ENCODE assay signal across 9 cellular contexts in the genomic region with DNA sequence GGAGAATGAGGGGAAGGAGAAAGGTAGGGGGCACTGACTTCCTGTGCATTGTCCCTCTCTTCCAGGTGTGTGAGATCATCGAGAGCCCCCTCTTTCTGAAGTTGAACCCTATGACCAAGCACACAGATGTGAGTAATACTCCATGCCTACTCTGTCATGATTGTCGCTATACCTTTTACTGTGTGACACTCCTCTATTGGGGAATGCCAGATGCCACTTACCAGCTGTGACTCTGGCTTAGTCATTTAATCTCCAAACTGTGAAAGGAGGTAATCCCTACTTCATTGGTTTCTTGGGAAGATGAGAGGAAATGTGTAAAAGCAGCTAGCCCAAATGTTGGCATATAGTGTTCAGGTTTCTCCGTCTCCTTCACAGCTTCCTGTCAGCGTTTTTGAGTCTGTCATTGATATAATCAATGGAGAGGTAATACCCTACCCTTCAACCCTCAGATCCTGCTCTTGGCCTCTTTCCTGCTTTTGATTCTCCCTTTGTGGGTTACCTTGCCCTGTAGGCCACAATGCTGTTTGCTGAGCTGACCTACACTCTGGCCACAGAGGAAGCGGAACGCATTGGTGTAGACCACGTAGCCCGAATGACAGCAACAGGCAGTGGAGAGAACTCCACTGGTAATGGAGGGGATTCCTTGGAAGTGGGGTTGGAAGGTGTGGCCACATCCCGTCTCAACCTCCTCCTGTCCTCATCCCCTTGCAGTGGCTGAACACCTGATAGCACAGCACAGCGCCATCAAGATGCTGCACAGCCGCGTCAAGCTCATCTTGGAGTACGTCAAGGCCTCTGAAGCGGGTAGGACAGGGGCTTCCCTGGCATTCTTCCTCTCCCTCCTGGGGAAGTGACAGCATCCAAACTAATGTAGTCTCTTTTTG. TPM values are rescaled to one million over a fixed set of nuclear protein-coding genes. Genes with fewer than 3 reads are reported as not detected.
DNase-seq lines count a peak whose midpoint lies in the region; ATAC-seq and TF ChIP-seq lines count a peak whose summit lies in the region.
"Had no signal": no experiment of that assay in that cellular context is flagged by ENCODE, and none has a peak within 500 bp of the region (broad histone marks: within the 10 kb centered on the region; RNA-seq: fewer than 3 reads in every experiment).

No MANE protein-coding gene starts in this region.

- H3K27ac Mint-ChIP-seq in brain: peak overlapping the region in 3 of 5 experiments; percentile 45 to 96 (median 71)
- peak overlapping the region; percentile 1 for H3K27ac Mint-ChIP-seq in osteocyte (ENCODE audit: unreplicated experiment)

- H3K4me3 ChIP-seq in OCI-LY1 (ENCODE audit: low read depth, low read length, poor library complexity, severe bottlenecking): no peak overlapping the region

- DNase-seq in NCI-H82 (lab: John Stamatoyannopoulos, UW) (peak; percentile 83), NCI-H82 treated with DMSO at 0.1 percent for 48 hours (lab: John Stamatoyannopoulos, UW; ENCODE audit: unreplicated experiment) (no peak), osteocyte (ENCODE audit: extremely low spot score, unreplicated experiment) (no peak), GM19240 (ENCODE audit: insufficient read length, low spot score) (no peak), ureter (ENCODE audit: low spot score) (no peak)
- DNase-seq: NCI-H1436 had no signal

- H3K36me3 Mint-ChIP-seq in brain (peaks cover 56% of the 10 kb centered on the region), osteocyte (ENCODE audit: unreplicated experiment) (peaks cover 38% of the 10 kb centered on the region)

- H3K4me1 ChIP-seq in OCI-LY1 (ENCODE audit: insufficient read depth, low read length, severe bottlenecking): peaks cover 22% of the 10 kb centered on the region

- no peak overlapping the region for H2AFZ ChIP-seq in OCI-LY1 (ENCODE audit: low read length)

- H3K4me3 Mint-ChIP-seq in brain (peak overlapping the region; percentile 65 to 97 (median 77)), osteocyte (ENCODE audit: unreplicated experiment) (peak overlapping the region; percentile 23)

- peaks cover 56% of the 10 kb centered on the region for H3K36me3 ChIP-seq in OCI-LY1 (ENCODE audit: insufficient read depth, low read length)

- no peak for ATAC-seq in HG02642 (IDR thresholded peaks at IDR 0.05; ENCODE audit: poor library complexity, unreplicated experiment)

- peak overlapping the region; percentile 40 for H3K27ac ChIP-seq in OCI-LY1 (ENCODE audit: low read depth, low read length, poor library complexity, severe bottlenecking)

- no peak overlapping the region for H3K9ac ChIP-seq in OCI-LY1 (ENCODE audit: low read length)

- H3F3A ChIP-seq in OCI-LY1 (ENCODE audit: insufficient read depth, low read length): peaks cover 28% of the 10 kb centered on the region

- H3K9me3 Mint-ChIP-seq in brain (no peaks in the 10 kb centered on the region), osteocyte (ENCODE audit: unreplicated experiment) (no peaks in the 10 kb centered on the region)

- peak overlapping the region; percentile 0; the same call in 1 of the 2 replicates for H3K4me2 ChIP-seq in OCI-LY1 (ENCODE audit: low read length)

- no peaks in the 10 kb centered on the region for H3K9me3 ChIP-seq in OCI-LY1 (ENCODE audit: low read length)

- no peaks in the 10 kb centered on the region for H3K79me2 ChIP-seq in OCI-LY1 (ENCODE audit: insufficient read depth, low read length)

- no peaks in the 10 kb centered on the region for H3K27me3 ChIP-seq in OCI-LY1 (ENCODE audit: insufficient read depth, low read length)

- H4K20me1 ChIP-seq in OCI-LY1 (ENCODE audit: insufficient read depth, low read length): no peaks in the 10 kb centered on the region

- no peak for TF ChIP-seq CTCF in OCI-LY1 (IDR thresholded peaks at IDR 0.05; ENCODE audit: low read length)
- no peak for TF ChIP-seq CTCF in brain (conservative IDR thresholded peaks at IDR 0.05)
- no peak for TF ChIP-seq CTCF in osteocyte (IDR thresholded peaks at IDR 0.05)

- H3K4me1 Mint-ChIP-seq in brain (peaks cover 22% of the 10 kb centered on the region), osteocyte (ENCODE audit: unreplicated experiment) (peaks cover 23% of the 10 kb centered on the region)

- H3K27me3 Mint-ChIP-seq in brain (no peaks in the 10 kb centered on the region), osteocyte (ENCODE audit: unreplicated experiment) (no peaks in the 10 kb centered on the region)

- no peaks in the 10 kb centered on the region for H3K9me2 ChIP-seq in OCI-LY1 (ENCODE audit: low read depth, low read length)

RNA-seq across cellular contexts. Expression of gene COPS6, which starts 2.0 kb away (rescaled TPM):
- 247 TPM for polyA plus RNA-seq in brain (ENCODE audit: insufficient read depth, low read depth, low replicate concordance)
- total RNA-seq in osteocyte (93.7 and 101 TPM in 2 replicates), ureter (121 TPM)

RNA-seq across cellular contexts. Expression of gene ZNF3, which starts 9.2 kb away (rescaled TPM):
- 53.2 TPM for polyA plus RNA-seq in brain (ENCODE audit: insufficient read depth, low read depth, low replicate concordance)
- total RNA-seq in osteocyte (35.4 and 39.2 TPM in 2 replicates), ureter (41.3 TPM)

RNA-seq across cellular contexts. Expression of gene MCM7, which starts 10.4 kb away (rescaled TPM):
- 233 TPM for polyA plus RNA-seq in brain (ENCODE audit: insufficient read depth, low read depth, low replicate concordance)
- total RNA-seq in osteocyte: 73.3 and 77.8 TPM in 2 replicates
- 52.4 TPM for total RNA-seq in ureter

RNA-seq across cellular contexts. Expression of gene AP4M1, which starts 10.7 kb away (rescaled TPM):
- 27.2 TPM for polyA plus RNA-seq in brain (ENCODE audit: insufficient read depth, low read depth, low replicate concordance)
- 22.0 and 27.4 TPM in 2 replicates for total RNA-seq in osteocyte
- 19.5 TPM for total RNA-seq in ureter

RNA-seq across cellular contexts. Expression of gene TAF6, which starts 28.4 kb away (rescaled TPM):
- polyA plus RNA-seq in brain (ENCODE audit: insufficient read depth, low read depth, low replicate concordance): 124 TPM
- total RNA-seq in osteocyte (62.8 and 63.9 TPM in 2 replicates), ureter (47.4 TPM)
